8 cellular contexts compared by ENCODE assay signal in the genomic region with DNA sequence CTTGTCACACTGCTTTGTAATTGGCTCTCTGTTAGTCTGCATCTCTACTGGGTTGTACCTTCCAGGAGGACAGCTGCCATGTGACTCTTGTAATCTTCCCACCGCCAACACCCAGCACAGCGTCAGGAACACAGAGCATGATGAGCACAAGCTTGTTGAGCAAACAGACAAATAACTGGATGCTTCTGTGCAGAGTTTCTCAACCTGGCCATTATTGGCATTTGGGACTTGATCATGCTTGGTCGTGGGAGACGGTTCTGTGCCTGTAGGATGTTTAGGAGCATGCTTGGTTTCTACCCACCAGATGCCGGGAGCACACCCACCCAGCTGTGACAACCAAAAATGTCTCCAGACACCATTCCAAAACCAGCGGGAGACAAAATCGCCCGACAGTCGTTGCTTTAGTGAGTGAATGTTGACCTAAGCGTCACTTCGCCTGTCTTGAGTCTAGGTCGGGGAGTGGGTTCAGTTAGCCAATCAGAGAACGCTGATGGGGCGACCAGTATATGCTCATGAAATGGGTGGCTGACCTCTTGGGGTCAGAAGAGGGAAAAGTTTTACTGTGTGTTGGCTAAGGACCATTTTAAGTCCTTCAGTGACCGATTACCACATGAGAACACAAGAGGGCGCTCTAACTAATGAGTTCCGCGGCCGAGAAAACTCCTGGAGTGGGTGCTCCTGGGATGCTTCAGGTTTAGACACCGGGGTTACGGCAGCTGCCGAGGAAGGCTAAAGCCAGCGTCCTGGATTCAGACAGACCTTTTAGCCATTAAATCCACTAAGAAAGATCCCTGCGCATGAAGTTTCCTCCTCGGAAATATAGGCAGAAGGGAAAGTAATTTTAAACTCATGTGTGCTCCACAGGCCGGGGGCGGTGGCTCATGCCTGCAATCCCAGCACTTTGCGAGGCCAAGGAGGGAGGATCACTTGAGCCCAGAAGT. TPM values are rescaled to one million over a fixed set of nuclear protein-coding genes. Genes with fewer than 3 reads are reported as not detected.
DNase-seq lines count a peak whose midpoint lies in the region; ATAC-seq and TF ChIP-seq lines count a peak whose summit lies in the region.

No MANE protein-coding gene starts in this region.

- peak; percentile 77 for ATAC-seq in sciatic nerve
- ATAC-seq in HG03460 (IDR thresholded peaks at IDR 0.05; ENCODE audit: unreplicated experiment) = no peak
- ATAC-seq in GM21717 (IDR thresholded peaks at IDR 0.05; ENCODE audit: unreplicated experiment) = no peak

- WGBS in adrenal gland, 4 donors = 38 to 44% (median 39%) methylated on average over 27 to 28 of the region's 28 CpGs

- H3K27ac ChIP-seq in adrenal gland (no peak overlapping the region), right atrium auricular region (peak overlapping the region; percentile 7 to 60)

- intact Hi-C loops in adrenal gland (cut with DNase I) (loop anchor here (2.0 to 5.0 kb wide), 2 partner anchors 96 to 98 kb away; no protein-coding TSS in a partner anchor), sciatic nerve (cut with DNase I) (no loop called here)

- DNase-seq in GM12864 (ENCODE audit: low read depth) (peak; percentile 33), NCI-H1436 treated with DMSO at 0.1 percent for 48 hours (lab: John Stamatoyannopoulos, UW) (peak; percentile 63), SW 1271 (lab: John Stamatoyannopoulos, UW) (peak; percentile 49 to 77), adrenal gland (peak; percentile 57 to 85 (median 71)), right atrium auricular region (ENCODE audit: low spot score) (peak; percentile 83), sciatic nerve (ENCODE audit: low spot score) (no peak)

- TF ChIP-seq CTCF in GM12864 (IDR thresholded peaks at IDR 0.05; ENCODE audit: low read depth, low read length, missing control alignments) (peak; percentile 81), adrenal gland (IDR thresholded peaks at IDR 0.05) (peak; percentile 72 to 85 (median 78)), right atrium auricular region (IDR thresholded peaks at IDR 0.05) (peak; percentile 73 to 82)

- no peaks in the 10 kb centered on the region for H3K36me3 ChIP-seq in adrenal gland (replicated peaks in 1 of 2)
- no peaks in the 10 kb centered on the region for H3K36me3 ChIP-seq in right atrium auricular region

- H3K9me3 ChIP-seq in adrenal gland (replicated peaks in 1 of 3) (no peaks in the 10 kb centered on the region), right atrium auricular region (no peaks in the 10 kb centered on the region)

- H3K4me1 ChIP-seq in adrenal gland (replicated peaks in 1 of 2) (peaks cover 0 to 13% of the 10 kb centered on the region in 2 donors), right atrium auricular region (peaks cover 0 to 20% of the 10 kb centered on the region in 2 donors)

- TF ChIP-seq POLR2A in adrenal gland (IDR thresholded peaks at IDR 0.05) = no peak

- H3K4me3 ChIP-seq in GM12864 (ENCODE audit: low read depth, low read length) (no peak overlapping the region), adrenal gland (no peak overlapping the region), right atrium auricular region (no peak overlapping the region)

- H3K27me3 ChIP-seq in adrenal gland (no peaks in the 10 kb centered on the region), right atrium auricular region (no peaks in the 10 kb centered on the region)

RNA-seq across cellular contexts. Expression of a gene that starts 57.8 kb away (rescaled TPM):
- total RNA-seq in adrenal gland = 10 to 100 TPM; 56.5 to 91.5 (median 65.9) TPM
- polyA plus RNA-seq in adrenal gland = 10 to 100 TPM; 12.0 to 80.6 (median 18.5) TPM
- 10 to 100 TPM; 42.6 to 44.4 TPM for total RNA-seq in right atrium auricular region
- total RNA-seq in sciatic nerve = 39.5 TPM

Comparison
In these comparisons a context has a peak if more than half of its experiments do, and no peak if none do; other contexts are left out.
1. H3K27ac ChIP-seq: peak in right atrium auricular region (2 of 2); none in adrenal gland (0 of 5).
2. Peak in every context shown above with its lines, with median percentiles within 50 percentile points of each other: CTCF ChIP-seq.